Comparison of ENCODE assay signal across 12 cellular contexts in genomic region chr1:185998391-185998790, GRCh38.
DNase-seq lines count a peak whose midpoint lies in the region; ATAC-seq lines count a peak whose summit lies in the region.
"Had no signal": no experiment of that assay in that cellular context is flagged by ENCODE, and none has a peak within 500 bp of the region (broad histone marks: within the 10 kb centered on the region; RNA-seq: fewer than 3 reads in every experiment).

No MANE protein-coding gene starts in this region.

- no peak for ATAC-seq in GM18502 (IDR thresholded peaks at IDR 0.05; ENCODE audit: poor library complexity, unreplicated experiment)
- ATAC-seq: stimulated activated naive B cell treated with anti-CD40 and anti-IgM and Interleukin-4, amounts not matched to agents 10 μg/mL and 1 μg/mL and 100 μg/mL, for 72 hours had no signal

- DNase-seq in NCI-H82 (lab: John Stamatoyannopoulos, UW) (peak; percentile 44), NCI-H82 treated with DMSO at 0.1 percent for 48 hours (lab: John Stamatoyannopoulos, UW; ENCODE audit: unreplicated experiment) (no peak), M059J (ENCODE audit: low read depth) (peak; percentile 23), cerebellar cortex (ENCODE audit: low spot score) (peak; percentile 4), renal cortical epithelial cell (ENCODE audit: low read depth) (peak; percentile 27), hippocampal formation (lab: John Stamatoyannopoulos, UW) (no peak)
- no peak for DNase-seq in activated CD4-positive, alpha-beta T cell treated with anti-CD3 and anti-CD28 coated beads for 4 hours
- DNase-seq: NCI-H1048; NCI-H2227 treated with DMSO at 0.1 percent for 48 hours; stimulated activated naive B cell treated with anti-CD40 and anti-IgM and Interleukin-4, amounts not matched to agents 10 μg/mL and 1 μg/mL and 100 μg/mL, for 72 hours; uterus had no signal

Comparison
In these comparisons a context has a peak if more than half of its experiments do, and no peak if none do; other contexts are left out.
1. DNase-seq: peak in NCI-H82 (single experiment), M059J (single experiment), cerebellar cortex (single experiment) and renal cortical epithelial cell (single experiment); none in NCI-H82 treated with DMSO at 0.1 percent for 48 hours (single experiment), activated CD4-positive, alpha-beta T cell treated with anti-CD3 and anti-CD28 coated beads for 4 hours (0 of 2) and hippocampal formation (0 of 2).